Comparison of ENCODE assay signal across 7 cellular contexts in genomic region chr21:7956074-7956452, GRCh38.
DNase-seq lines count a peak whose midpoint lies in the region; ATAC-seq and TF ChIP-seq lines count a peak whose summit lies in the region.
"Not testable (repeated sequence)": the region's sequence is repeated elsewhere in the genome, so short reads cannot be mapped to it uniquely, and the experiment has no call there.

No MANE protein-coding gene starts in this region.

- not testable (repeated sequence) for H3K27me3 Mint-ChIP-seq in endodermal cell (ENCODE audit: insufficient read depth)

- intact Hi-C loops in Right ventricle myocardium inferior (cut with DNase I); right cardiac atrium (cut with DNase I); mucosa of descending colon (cut with DNase I, micrococcal nuclease); sciatic nerve (cut with DNase I); upper lobe of right lung (cut with DNase I): not testable (repeated sequence)

- not testable (repeated sequence) for H3K4me3 Mint-ChIP-seq in endodermal cell

- H3K27ac Mint-ChIP-seq in endodermal cell = not testable (repeated sequence)

- peaks cover 23% of the 10 kb centered on the region for H3K9me3 Mint-ChIP-seq in endodermal cell

- peaks cover 44% of the 10 kb centered on the region for H3K36me3 Mint-ChIP-seq in endodermal cell (ENCODE audit: low read depth)

- not testable (repeated sequence) for H3K27ac ChIP-seq in endodermal cell (ENCODE audit: low read depth, low read length); right cardiac atrium (ENCODE audit: low read length); upper lobe of right lung

- ATAC-seq in Right ventricle myocardium inferior = peak; percentile 33
- ATAC-seq in right cardiac atrium = peak; percentile 30 to 35
- peak; percentile 22 for ATAC-seq in left lobe of liver
- peak; percentile 36 for ATAC-seq in mucosa of descending colon
- peak; percentile 20 for ATAC-seq in sciatic nerve
- peak; percentile 39 for ATAC-seq in upper lobe of right lung

- H3K9me3 ChIP-seq in endodermal cell (ENCODE audit: control insufficient read depth, low read length) (peaks cover 21% of the 10 kb centered on the region), right cardiac atrium (ENCODE audit: control insufficient read depth, low read length) (peaks cover 20% of the 10 kb centered on the region), mucosa of descending colon (peaks cover 100% of the 10 kb centered on the region), upper lobe of right lung (peaks cover 78% of the 10 kb centered on the region)

- not testable (repeated sequence) for H3K36me3 ChIP-seq in endodermal cell (ENCODE audit: control insufficient read depth, insufficient read depth, low read length); mucosa of descending colon (ENCODE audit: low read depth); upper lobe of right lung

- not testable (repeated sequence) for H3K4me1 Mint-ChIP-seq in endodermal cell

- not testable (repeated sequence) for TF ChIP-seq CTCF in endodermal cell (conservative IDR thresholded peaks at IDR 0.05); mucosa of descending colon (IDR thresholded peaks at IDR 0.05); upper lobe of right lung (IDR thresholded peaks at IDR 0.05)

- DNase-seq in endodermal cell; Right ventricle myocardium inferior (ENCODE audit: missing footprints); right cardiac atrium; left lobe of liver (ENCODE audit: low spot score); mucosa of descending colon; sciatic nerve (ENCODE audit: low spot score); upper lobe of right lung: not testable (repeated sequence)

- peak overlapping the region; percentile 43 for H3K4me3 ChIP-seq in endodermal cell (ENCODE audit: low read length)
- not testable (repeated sequence) for H3K4me3 ChIP-seq in right cardiac atrium (ENCODE audit: low read length); mucosa of descending colon; upper lobe of right lung

- not testable (repeated sequence) for H3K9ac ChIP-seq in endodermal cell (ENCODE audit: extremely low read depth, low read length, poor library complexity, severe bottlenecking)

- not testable (repeated sequence) for H3K4me1 ChIP-seq in endodermal cell (ENCODE audit: control insufficient read depth, insufficient read depth, low read length); right cardiac atrium (ENCODE audit: control insufficient read depth, insufficient read depth, low read length); mucosa of descending colon (ENCODE audit: low read depth); upper lobe of right lung

- not testable (repeated sequence) for H3K27me3 ChIP-seq in endodermal cell (ENCODE audit: control insufficient read depth, insufficient read depth, low read length, poor library complexity, severe bottlenecking); right cardiac atrium (ENCODE audit: control insufficient read depth, insufficient read depth); upper lobe of right lung

- WGBS in endodermal cell (ENCODE audit: insufficient coverage in 1 of 2, insufficient read length in 1 of 2), 2 experiments = 44 to 60% methylated on average over 2 of the region's 2 CpGs
- WGBS in right cardiac atrium = 50% methylated on average over 2 of the region's 2 CpGs
